In the genomic region with DNA sequence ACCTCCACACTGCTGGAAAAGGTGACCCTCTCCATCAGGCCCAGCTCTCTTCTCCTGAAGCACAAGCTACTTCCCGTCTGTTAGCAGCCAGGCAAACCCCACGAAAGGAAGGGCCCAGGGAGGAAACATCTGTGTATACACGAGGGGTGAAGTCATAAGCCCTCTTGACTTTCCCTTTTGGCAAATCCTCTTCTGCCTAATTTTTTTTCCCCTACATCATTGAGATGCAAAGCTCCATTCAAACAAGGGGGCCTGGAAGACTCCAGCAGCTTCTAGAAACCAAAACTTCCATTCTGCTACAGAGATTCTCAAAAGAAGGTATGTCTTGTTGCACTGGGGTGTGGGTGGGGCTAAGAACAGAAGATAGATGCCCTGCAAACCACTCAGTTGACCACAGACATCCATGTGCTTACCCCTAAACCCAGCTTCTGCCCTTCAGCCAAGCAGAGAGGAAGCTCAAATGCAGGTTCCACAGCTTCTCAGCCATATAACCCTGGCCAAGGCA, we compare ENCODE assay signal across 10 cellular contexts.
DNase-seq lines count a peak whose midpoint lies in the region; ATAC-seq and TF ChIP-seq lines count a peak whose summit lies in the region.
"Had no signal": no experiment of that assay in that cellular context is flagged by ENCODE, and none has a peak within 500 bp of the region (broad histone marks: within the 10 kb centered on the region; RNA-seq: fewer than 3 reads in every experiment).

No MANE protein-coding gene starts in this region.

- H3K36me3 ChIP-seq in smooth muscle cell (ENCODE audit: low read depth) = no peaks in the 10 kb centered on the region

- H3K27me3 Mint-ChIP-seq in dendritic cell treated with granulocyte-macrophage colony-stimulating factor and Interleukin-4, amounts not matched to agents 40 ng/mL and 50 ng/mL, for 4 days = no peaks in the 10 kb centered on the region
- H3K27me3 Mint-ChIP-seq in T-helper 17 cell = peaks cover 5% of the 10 kb centered on the region
- H3K27me3 Mint-ChIP-seq in activated CD8-positive, alpha-beta memory T cell treated with anti-CD3 and anti-CD28 coated beads, Interleukin-2, amount 10 ng/mL, durations not matched to agents 7 days and 5 days = no peaks in the 10 kb centered on the region

- in situ Hi-C loops in ACHN (cut with HindIII; ENCODE audit: low pct_ligation_motif_present, low pct_unique_long_range_greater_than_20kb, low sequenced_read_pairs) = no loop called here

- no peaks in the 10 kb centered on the region for H3K27me3 ChIP-seq in smooth muscle cell (ENCODE audit: low read depth)

- peak overlapping the region; percentile 31 for H3K9ac ChIP-seq in smooth muscle cell (ENCODE audit: low read depth)

- ATAC-seq in GM18907 (IDR thresholded peaks at IDR 0.05; ENCODE audit: unreplicated experiment) (peak; percentile 42), HG03097 (IDR thresholded peaks at IDR 0.05; ENCODE audit: low FRiP score, unreplicated experiment) (peak; percentile 35), T-helper 17 cell (no peak)
- no peak for ATAC-seq in activated CD8-positive, alpha-beta memory T cell treated with anti-CD3 and anti-CD28 coated beads, Interleukin-2, amount 10 ng/mL, durations not matched to agents 7 days and 5 days

- no peak overlapping the region for H2AFZ ChIP-seq in smooth muscle cell (ENCODE audit: low read depth)

- TF ChIP-seq CTCF in smooth muscle cell (IDR thresholded peaks at IDR 0.05; ENCODE audit: borderline replicate concordance, insufficient read depth, poor library complexity, severe bottlenecking) = no peak

- no peaks in the 10 kb centered on the region for H3F3A ChIP-seq in smooth muscle cell (ENCODE audit: low read depth)

- H3K4me1 ChIP-seq in smooth muscle cell (ENCODE audit: low read depth) = peaks cover 5% of the 10 kb centered on the region

- no peak overlapping the region for H3K4me3 ChIP-seq in smooth muscle cell

- H3K4me2 ChIP-seq in smooth muscle cell = peak overlapping the region; percentile 40

- H3K9me3 Mint-ChIP-seq in dendritic cell treated with granulocyte-macrophage colony-stimulating factor and Interleukin-4, amounts not matched to agents 40 ng/mL and 50 ng/mL, for 4 days = no peaks in the 10 kb centered on the region
- H3K9me3 Mint-ChIP-seq in activated CD8-positive, alpha-beta memory T cell treated with anti-CD3 and anti-CD28 coated beads, Interleukin-2, amount 10 ng/mL, durations not matched to agents 7 days and 5 days (ENCODE audit: low read depth) = peaks cover 3% of the 10 kb centered on the region
- H3K9me3 Mint-ChIP-seq: T-helper 1 cell treated with Interleukin-12 subunit alpha and Interleukin-12 subunit beta and Interleukin-4 antibody, amounts not matched to agents 30 μg/mL and 1 μg/mL, for 36 hours had no signal

- 42% methylated on average over 3 of the region's 3 CpGs for WGBS in smooth muscle cell (ENCODE audit: low lambda C conversion rate)

- peaks cover 95% of the 10 kb centered on the region for H3K79me2 ChIP-seq in smooth muscle cell (ENCODE audit: low read depth)

- H3K27ac ChIP-seq in smooth muscle cell (ENCODE audit: low read depth) = peak overlapping the region; percentile 85

- peak overlapping the region; percentile 14 for H3K4me3 Mint-ChIP-seq in dendritic cell treated with granulocyte-macrophage colony-stimulating factor and Interleukin-4, amounts not matched to agents 40 ng/mL and 50 ng/mL, for 4 days
- H3K4me3 Mint-ChIP-seq in T-helper 17 cell = no peak overlapping the region
- H3K4me3 Mint-ChIP-seq in activated CD8-positive, alpha-beta memory T cell treated with anti-CD3 and anti-CD28 coated beads, Interleukin-2, amount 10 ng/mL, durations not matched to agents 7 days and 5 days = no peak overlapping the region
- H3K4me3 Mint-ChIP-seq: T-helper 1 cell treated with Interleukin-12 subunit alpha and Interleukin-12 subunit beta and Interleukin-4 antibody, amounts not matched to agents 30 μg/mL and 1 μg/mL, for 36 hours had no signal

- H4K20me1 ChIP-seq in smooth muscle cell (ENCODE audit: low read depth) = peaks cover 98% of the 10 kb centered on the region

- CTCF ChIA-PET in activated CD8-positive, alpha-beta memory T cell treated with anti-CD3 and anti-CD28 coated beads, Interleukin-2, amount 10 ng/mL, durations not matched to agents 7 days and 5 days (lab: Charles Lee) = no interaction called here

- peak overlapping the region; percentile 74 for H3K27ac Mint-ChIP-seq in dendritic cell treated with granulocyte-macrophage colony-stimulating factor and Interleukin-4, amounts not matched to agents 40 ng/mL and 50 ng/mL, for 4 days
- H3K27ac Mint-ChIP-seq in T-helper 17 cell = no peak overlapping the region
- no peak overlapping the region for H3K27ac Mint-ChIP-seq in activated CD8-positive, alpha-beta memory T cell treated with anti-CD3 and anti-CD28 coated beads, Interleukin-2, amount 10 ng/mL, durations not matched to agents 7 days and 5 days
- H3K27ac Mint-ChIP-seq: T-helper 1 cell treated with Interleukin-12 subunit alpha and Interleukin-12 subunit beta and Interleukin-4 antibody, amounts not matched to agents 30 μg/mL and 1 μg/mL, for 36 hours had no signal

- H3K4me1 Mint-ChIP-seq in dendritic cell treated with granulocyte-macrophage colony-stimulating factor and Interleukin-4, amounts not matched to agents 40 ng/mL and 50 ng/mL, for 4 days (ENCODE audit: low read depth) = peaks cover 75% of the 10 kb centered on the region
- no peaks in the 10 kb centered on the region for H3K4me1 Mint-ChIP-seq in T-helper 17 cell
- peaks cover 14% of the 10 kb centered on the region for H3K4me1 Mint-ChIP-seq in activated CD8-positive, alpha-beta memory T cell treated with anti-CD3 and anti-CD28 coated beads, Interleukin-2, amount 10 ng/mL, durations not matched to agents 7 days and 5 days

- H3K36me3 Mint-ChIP-seq in dendritic cell treated with granulocyte-macrophage colony-stimulating factor and Interleukin-4, amounts not matched to agents 40 ng/mL and 50 ng/mL, for 4 days (ENCODE audit: low read depth) = peaks cover 19% of the 10 kb centered on the region
- no peaks in the 10 kb centered on the region for H3K36me3 Mint-ChIP-seq in T-helper 17 cell (ENCODE audit: low read depth)
- no peaks in the 10 kb centered on the region for H3K36me3 Mint-ChIP-seq in activated CD8-positive, alpha-beta memory T cell treated with anti-CD3 and anti-CD28 coated beads, Interleukin-2, amount 10 ng/mL, durations not matched to agents 7 days and 5 days

- H3K9me3 ChIP-seq in smooth muscle cell (replicated peaks; ENCODE audit: low read depth) (no peaks in the 10 kb centered on the region), T-helper 17 cell (ENCODE audit: control insufficient read depth, low read length, poor library complexity, severe bottlenecking) (no peaks in the 10 kb centered on the region)

- intact Hi-C loops in dendritic cell treated with granulocyte-macrophage colony-stimulating factor and Interleukin-4, amounts not matched to agents 40 ng/mL and 50 ng/mL, for 4 days (cut with micrococcal nuclease) = no loop called here

- DNase-seq in smooth muscle cell (lab: John Stamatoyannopoulos, UW; ENCODE audit: unreplicated experiment) (no peak), T-helper 17 cell (no peak), activated gamma-delta T cell (lab: John Stamatoyannopoulos, UW) (no peak), ACHN (no peak)
- no peak for DNase-seq in activated CD8-positive, alpha-beta memory T cell treated with anti-CD3 and anti-CD28 coated beads, Interleukin-2, amount 10 ng/mL, durations not matched to agents 7 days and 5 days
- DNase-seq: effector CD8-positive, alpha-beta T cell had no signal

Comparison
In these comparisons a context has a peak if more than half of its experiments do, and no peak if none do; other contexts are left out.
1. ATAC-seq: peak in GM18907 (single experiment) and HG03097 (single experiment); none in T-helper 17 cell (single experiment) and activated CD8-positive, alpha-beta memory T cell treated with anti-CD3 and anti-CD28 coated beads, Interleukin-2, amount 10 ng/mL, durations not matched to agents 7 days and 5 days (single experiment).